ENCODE assay signal across 1 cellular context in the genomic region with DNA sequence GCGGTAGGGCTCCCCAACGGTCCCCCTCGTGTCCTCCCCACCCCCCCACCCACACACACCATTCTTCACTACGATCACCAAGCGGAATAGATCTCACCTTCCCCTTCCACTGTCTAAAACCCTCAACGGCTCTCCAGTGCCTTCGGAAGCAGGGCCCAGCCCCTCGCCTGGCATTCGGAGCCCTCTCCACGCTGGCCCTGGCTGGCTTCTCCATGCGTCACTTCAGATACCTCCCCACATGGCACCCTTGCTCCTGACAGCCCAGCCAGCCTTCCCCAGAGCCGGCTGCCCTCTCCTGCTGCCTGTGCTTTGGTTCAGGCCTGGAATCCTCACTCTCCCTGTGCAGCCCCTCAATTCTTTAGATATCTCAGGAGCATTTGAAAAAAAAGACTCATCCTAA.
TF ChIP-seq lines count a peak whose summit lies in the region.

No MANE protein-coding gene starts in this region.

TF ChIP-seq in GM23338, 12 proteins besides CTCF, POLR2A, EP300 and RAD21 (continued from another document):
- TF ChIP-seq, protein P1, sequence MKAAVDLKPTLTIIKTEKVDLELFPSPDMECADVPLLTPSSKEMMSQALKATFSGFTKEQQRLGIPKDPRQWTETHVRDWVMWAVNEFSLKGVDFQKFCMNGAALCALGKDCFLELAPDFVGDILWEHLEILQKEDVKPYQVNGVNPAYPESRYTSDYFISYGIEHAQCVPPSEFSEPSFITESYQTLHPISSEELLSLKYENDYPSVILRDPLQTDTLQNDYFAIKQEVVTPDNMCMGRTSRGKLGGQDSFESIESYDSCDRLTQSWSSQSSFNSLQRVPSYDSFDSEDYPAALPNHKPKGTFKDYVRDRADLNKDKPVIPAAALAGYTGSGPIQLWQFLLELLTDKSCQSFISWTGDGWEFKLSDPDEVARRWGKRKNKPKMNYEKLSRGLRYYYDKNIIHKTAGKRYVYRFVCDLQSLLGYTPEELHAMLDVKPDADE (IDR thresholded peaks at IDR 0.05), result no peak
- no peak for TF ChIP-seq ZNF331 (CRISPR knock-in tag; IDR thresholded peaks at IDR 0.05; ENCODE audit: low read depth)
- TF ChIP-seq NANOG (IDR thresholded peaks at IDR 0.05; ENCODE audit: borderline replicate concordance), result no peak
- TF ChIP-seq, protein P2, sequence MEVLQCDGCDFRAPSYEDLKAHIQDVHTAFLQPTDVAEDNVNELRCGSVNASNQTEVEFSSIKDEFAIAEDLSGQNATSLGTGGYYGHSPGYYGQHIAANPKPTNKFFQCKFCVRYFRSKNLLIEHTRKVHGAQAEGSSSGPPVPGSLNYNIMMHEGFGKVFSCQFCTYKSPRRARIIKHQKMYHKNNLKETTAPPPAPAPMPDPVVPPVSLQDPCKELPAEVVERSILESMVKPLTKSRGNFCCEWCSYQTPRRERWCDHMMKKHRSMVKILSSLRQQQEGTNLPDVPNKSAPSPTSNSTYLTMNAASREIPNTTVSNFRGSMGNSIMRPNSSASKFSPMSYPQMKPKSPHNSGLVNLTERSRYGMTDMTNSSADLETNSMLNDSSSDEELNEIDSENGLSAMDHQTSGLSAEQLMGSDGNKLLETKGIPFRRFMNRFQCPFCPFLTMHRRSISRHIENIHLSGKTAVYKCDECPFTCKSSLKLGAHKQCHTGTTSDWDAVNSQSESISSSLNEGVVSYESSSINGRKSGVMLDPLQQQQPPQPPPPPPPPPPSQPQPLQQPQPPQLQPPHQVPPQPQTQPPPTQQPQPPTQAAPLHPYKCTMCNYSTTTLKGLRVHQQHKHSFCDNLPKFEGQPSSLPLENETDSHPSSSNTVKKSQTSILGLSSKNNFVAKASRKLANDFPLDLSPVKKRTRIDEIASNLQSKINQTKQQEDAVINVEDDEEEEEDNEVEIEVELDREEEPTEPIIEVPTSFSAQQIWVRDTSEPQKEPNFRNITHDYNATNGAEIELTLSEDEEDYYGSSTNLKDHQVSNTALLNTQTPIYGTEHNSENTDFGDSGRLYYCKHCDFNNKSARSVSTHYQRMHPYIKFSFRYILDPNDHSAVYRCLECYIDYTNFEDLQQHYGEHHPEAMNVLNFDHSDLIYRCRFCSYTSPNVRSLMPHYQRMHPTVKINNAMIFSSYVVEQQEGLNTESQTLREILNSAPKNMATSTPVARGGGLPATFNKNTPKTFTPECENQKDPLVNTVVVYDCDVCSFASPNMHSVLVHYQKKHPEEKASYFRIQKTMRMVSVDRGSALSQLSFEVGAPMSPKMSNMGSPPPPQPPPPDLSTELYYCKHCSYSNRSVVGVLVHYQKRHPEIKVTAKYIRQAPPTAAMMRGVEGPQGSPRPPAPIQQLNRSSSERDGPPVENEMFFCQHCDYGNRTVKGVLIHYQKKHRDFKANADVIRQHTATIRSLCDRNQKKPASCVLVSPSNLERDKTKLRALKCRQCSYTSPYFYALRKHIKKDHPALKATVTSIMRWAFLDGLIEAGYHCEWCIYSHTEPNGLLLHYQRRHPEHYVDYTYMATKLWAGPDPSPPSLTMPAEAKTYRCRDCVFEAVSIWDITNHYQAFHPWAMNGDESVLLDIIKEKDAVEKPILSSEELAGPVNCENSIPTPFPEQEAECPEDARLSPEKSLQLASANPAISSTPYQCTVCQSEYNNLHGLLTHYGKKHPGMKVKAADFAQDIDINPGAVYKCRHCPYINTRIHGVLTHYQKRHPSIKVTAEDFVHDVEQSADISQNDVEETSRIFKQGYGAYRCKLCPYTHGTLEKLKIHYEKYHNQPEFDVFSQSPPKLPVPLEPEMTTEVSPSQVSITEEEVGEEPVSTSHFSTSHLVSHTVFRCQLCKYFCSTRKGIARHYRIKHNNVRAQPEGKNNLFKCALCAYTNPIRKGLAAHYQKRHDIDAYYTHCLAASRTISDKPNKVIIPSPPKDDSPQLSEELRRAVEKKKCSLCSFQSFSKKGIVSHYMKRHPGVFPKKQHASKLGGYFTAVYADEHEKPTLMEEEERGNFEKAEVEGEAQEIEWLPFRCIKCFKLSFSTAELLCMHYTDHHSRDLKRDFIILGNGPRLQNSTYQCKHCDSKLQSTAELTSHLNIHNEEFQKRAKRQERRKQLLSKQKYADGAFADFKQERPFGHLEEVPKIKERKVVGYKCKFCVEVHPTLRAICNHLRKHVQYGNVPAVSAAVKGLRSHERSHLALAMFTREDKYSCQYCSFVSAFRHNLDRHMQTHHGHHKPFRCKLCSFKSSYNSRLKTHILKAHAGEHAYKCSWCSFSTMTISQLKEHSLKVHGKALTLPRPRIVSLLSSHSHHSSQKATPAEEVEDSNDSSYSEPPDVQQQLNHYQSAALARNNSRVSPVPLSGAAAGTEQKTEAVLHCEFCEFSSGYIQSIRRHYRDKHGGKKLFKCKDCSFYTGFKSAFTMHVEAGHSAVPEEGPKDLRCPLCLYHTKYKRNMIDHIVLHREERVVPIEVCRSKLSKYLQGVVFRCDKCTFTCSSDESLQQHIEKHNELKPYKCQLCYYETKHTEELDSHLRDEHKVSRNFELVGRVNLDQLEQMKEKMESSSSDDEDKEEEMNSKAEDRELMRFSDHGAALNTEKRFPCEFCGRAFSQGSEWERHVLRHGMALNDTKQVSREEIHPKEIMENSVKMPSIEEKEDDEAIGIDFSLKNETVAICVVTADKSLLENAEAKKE (CRISPR knock-in tag; IDR thresholded peaks at IDR 0.05), result no peak
- TF ChIP-seq ZNF114 (CRISPR knock-in tag; IDR thresholded peaks at IDR 0.05), result no peak
